9 cellular contexts compared by ENCODE assay signal in genomic region chr18:79522451-79523220, GRCh38.
DNase-seq lines count a peak whose midpoint lies in the region; ATAC-seq and TF ChIP-seq lines count a peak whose summit lies in the region.
"Had no signal": no experiment of that assay in that cellular context is flagged by ENCODE, and none has a peak within 500 bp of the region (broad histone marks: within the 10 kb centered on the region; RNA-seq: fewer than 3 reads in every experiment).

No MANE protein-coding gene starts in this region.

- no peaks in the 10 kb centered on the region for H3K27me3 ChIP-seq in ascending aorta

- no peaks in the 10 kb centered on the region for H3K9me3 ChIP-seq in ascending aorta

- H3K4me1 Mint-ChIP-seq in IgD-negative memory B cell, result peaks cover 22 to 36% (median 33%) of the 10 kb centered on the region in 3 donors

- peak overlapping the region; percentile 85 to 99 (median 95) for H3K27ac Mint-ChIP-seq in IgD-negative memory B cell

- H3K4me3 ChIP-seq in GM12875 (ENCODE audit: low read depth, low read length) (peak overlapping the region; percentile 21), ascending aorta (no peak overlapping the region)

- peak overlapping the region; percentile 64 to 98 (median 84) for H3K4me3 Mint-ChIP-seq in IgD-negative memory B cell
- H3K4me3 Mint-ChIP-seq: neural crest cell had no signal

- H3K27ac ChIP-seq in ascending aorta, result no peak overlapping the region

- intact Hi-C loops in sciatic nerve (cut with DNase I) (no loop called here), ascending aorta (cut with DNase I) (no loop called here)

- peak; percentile 34 to 43 for DNase-seq in activated T-helper 1 cell treated with anti-CD3 and anti-CD28 coated beads, Interleukin-2, amount 50 U/mL, for 16 hours (ENCODE audit: low read depth in 1 of 2, low spot score in 1 of 2)
- peak; percentile 58 for DNase-seq in sciatic nerve (ENCODE audit: low spot score)
- DNase-seq in ascending aorta (ENCODE audit: low spot score in 2 of 2), result no peak
- no peak for DNase-seq in cerebellar nuclear complex (lab: John Stamatoyannopoulos, UW)

- H3K36me3 ChIP-seq in ascending aorta, result peaks cover under 1 to 3% of the 10 kb centered on the region in 2 donors

- no peak for ATAC-seq in sciatic nerve
- no peak for ATAC-seq in HG02884 (IDR thresholded peaks at IDR 0.05; ENCODE audit: unreplicated experiment)
- ATAC-seq in HG02571 (IDR thresholded peaks at IDR 0.05; ENCODE audit: unreplicated experiment), result no peak

- 0 out of 2 replicates have a peak, but pooled peaks have one; percentile 0 for TF ChIP-seq CTCF in GM12875 (IDR thresholded peaks at IDR 0.05; ENCODE audit: borderline replicate concordance, insufficient read depth, low read depth, low read length)
- TF ChIP-seq CTCF in ascending aorta (IDR thresholded peaks at IDR 0.05), result no peak

- H3K4me1 ChIP-seq in ascending aorta, result peaks cover 5 to 13% of the 10 kb centered on the region in 2 donors

- peaks cover 1% of the 10 kb centered on the region for H3K36me3 Mint-ChIP-seq in IgD-negative memory B cell

- no peaks in the 10 kb centered on the region for H3K27me3 Mint-ChIP-seq in IgD-negative memory B cell

- H3K9me3 Mint-ChIP-seq in IgD-negative memory B cell, result no peaks in the 10 kb centered on the region
- H3K9me3 Mint-ChIP-seq: neural crest cell had no signal

Comparison
In these comparisons a context has a peak if more than half of its experiments do, and no peak if none do; other contexts are left out.
1. DNase-seq: peak in activated T-helper 1 cell treated with anti-CD3 and anti-CD28 coated beads, Interleukin-2, amount 50 U/mL, for 16 hours (2 of 2) and sciatic nerve (single experiment); none in ascending aorta (0 of 2) and cerebellar nuclear complex (0 of 2).